ENCODE assay signal across 15 cellular contexts in genomic region chr7:83267141-83267631, GRCh38.
DNase-seq lines count a peak whose midpoint lies in the region; ATAC-seq lines count a peak whose summit lies in the region.
"Had no signal": no experiment of that assay in that cellular context is flagged by ENCODE, and none has a peak within 500 bp of the region (broad histone marks: within the 10 kb centered on the region; RNA-seq: fewer than 3 reads in every experiment).

No MANE protein-coding gene starts in this region.

- peak overlapping the region; percentile 1; the same call in 1 of the 2 replicates for H3K4me3 ChIP-seq in SK-N-MC
- H3K4me3 ChIP-seq: PC-9 had no signal

- H3K9ac ChIP-seq in SK-N-MC (ENCODE audit: insufficient read length), result no peak overlapping the region

- H3K9me3 Mint-ChIP-seq in activated naive CD4-positive, alpha-beta T cell treated with anti-CD3 and anti-CD28 coated beads, Interleukin-2, amount 10 ng/mL, durations not matched to agents 7 days and 5 days, result no peaks in the 10 kb centered on the region

- no peak overlapping the region for H3K27ac ChIP-seq in SK-N-MC
- H3K27ac ChIP-seq: neutrophil, PC-9 had no signal

- no peaks in the 10 kb centered on the region for H3K36me3 Mint-ChIP-seq in activated naive CD4-positive, alpha-beta T cell treated with anti-CD3 and anti-CD28 coated beads, Interleukin-2, amount 10 ng/mL, durations not matched to agents 7 days and 5 days
- H3K36me3 Mint-ChIP-seq: activated CD8-positive, alpha-beta memory T cell treated with anti-CD3 and anti-CD28 coated beads, Interleukin-2, amount 10 ng/mL, durations not matched to agents 7 days and 5 days had no signal

- no peak for ATAC-seq in HG02610 (IDR thresholded peaks at IDR 0.05; ENCODE audit: unreplicated experiment)
- ATAC-seq in HG02981 (IDR thresholded peaks at IDR 0.05; ENCODE audit: unreplicated experiment), result no peak
- no peak for ATAC-seq in GM18868 (IDR thresholded peaks at IDR 0.05; ENCODE audit: unreplicated experiment)
- ATAC-seq: activated CD8-positive, alpha-beta memory T cell treated with anti-CD3 and anti-CD28 coated beads, Interleukin-2, amount 10 ng/mL, durations not matched to agents 7 days and 5 days had no signal

- H3K9me3 ChIP-seq in SK-N-MC (ENCODE audit: low read depth, low read length), result no peaks in the 10 kb centered on the region
- H3K9me3 ChIP-seq: BE2C, neutrophil had no signal

- H3K4me3 Mint-ChIP-seq in activated naive CD4-positive, alpha-beta T cell treated with anti-CD3 and anti-CD28 coated beads, Interleukin-2, amount 10 ng/mL, durations not matched to agents 7 days and 5 days, result no peak overlapping the region
- H3K4me3 Mint-ChIP-seq: activated CD8-positive, alpha-beta memory T cell treated with anti-CD3 and anti-CD28 coated beads, Interleukin-2, amount 10 ng/mL, durations not matched to agents 7 days and 5 days had no signal

- H3K36me3 ChIP-seq in SK-N-MC (ENCODE audit: insufficient read depth, low read length), result no peaks in the 10 kb centered on the region
- H3K36me3 ChIP-seq: BE2C, neutrophil had no signal

- CTCF ChIA-PET in activated naive CD4-positive, alpha-beta T cell treated with anti-CD3 and anti-CD28 coated beads, Interleukin-2, amount 10 ng/mL, durations not matched to agents 7 days and 5 days (lab: Charles Lee), result interaction anchor here (0.6 kb wide), 1 partner anchor 30 kb away, joined by 3 read pairs; no protein-coding TSS in a partner anchor

- DNase-seq in DMS153 treated with DMSO at 0.1 percent for 48 hours (lab: John Stamatoyannopoulos, UW; ENCODE audit: unreplicated experiment) (peak; percentile 100), NCI-H1092 treated with DMSO at 0.1 percent for 48 hours (lab: John Stamatoyannopoulos, UW) (peak; percentile 31), SK-N-MC (ENCODE audit: low read depth, low spot score) (no peak), iPS-NIHi7 (ENCODE audit: extremely low spot score) (peak; percentile 18)
- DNase-seq in activated naive CD4-positive, alpha-beta T cell treated with anti-CD3 and anti-CD28 coated beads, Interleukin-2, amount 10 ng/mL, durations not matched to agents 7 days and 5 days, result no peak
- DNase-seq: activated CD8-positive, alpha-beta memory T cell treated with anti-CD3 and anti-CD28 coated beads, Interleukin-2, amount 10 ng/mL, durations not matched to agents 7 days and 5 days; aorta; BE2C; GOT3; kidney; PC-9 had no signal

- no peaks in the 10 kb centered on the region for H3K4me1 Mint-ChIP-seq in activated naive CD4-positive, alpha-beta T cell treated with anti-CD3 and anti-CD28 coated beads, Interleukin-2, amount 10 ng/mL, durations not matched to agents 7 days and 5 days
- H3K4me1 Mint-ChIP-seq: activated CD8-positive, alpha-beta memory T cell treated with anti-CD3 and anti-CD28 coated beads, Interleukin-2, amount 10 ng/mL, durations not matched to agents 7 days and 5 days had no signal

- no peak overlapping the region for H3K27ac Mint-ChIP-seq in activated naive CD4-positive, alpha-beta T cell treated with anti-CD3 and anti-CD28 coated beads, Interleukin-2, amount 10 ng/mL, durations not matched to agents 7 days and 5 days
- H3K27ac Mint-ChIP-seq: activated CD8-positive, alpha-beta memory T cell treated with anti-CD3 and anti-CD28 coated beads, Interleukin-2, amount 10 ng/mL, durations not matched to agents 7 days and 5 days had no signal

- H3K27me3 Mint-ChIP-seq in activated naive CD4-positive, alpha-beta T cell treated with anti-CD3 and anti-CD28 coated beads, Interleukin-2, amount 10 ng/mL, durations not matched to agents 7 days and 5 days, result no peaks in the 10 kb centered on the region
- H3K27me3 Mint-ChIP-seq: activated CD8-positive, alpha-beta memory T cell treated with anti-CD3 and anti-CD28 coated beads, Interleukin-2, amount 10 ng/mL, durations not matched to agents 7 days and 5 days had no signal

Comparison
In these comparisons a context has a peak if more than half of its experiments do, and no peak if none do; other contexts are left out.
1. DNase-seq: peak in DMS153 treated with DMSO at 0.1 percent for 48 hours (single experiment), NCI-H1092 treated with DMSO at 0.1 percent for 48 hours (single experiment) and iPS-NIHi7 (single experiment); none in SK-N-MC (single experiment) and activated naive CD4-positive, alpha-beta T cell treated with anti-CD3 and anti-CD28 coated beads, Interleukin-2, amount 10 ng/mL, durations not matched to agents 7 days and 5 days (single experiment).